Comparison of ENCODE assay signal across 8 cellular contexts in the genomic region with DNA sequence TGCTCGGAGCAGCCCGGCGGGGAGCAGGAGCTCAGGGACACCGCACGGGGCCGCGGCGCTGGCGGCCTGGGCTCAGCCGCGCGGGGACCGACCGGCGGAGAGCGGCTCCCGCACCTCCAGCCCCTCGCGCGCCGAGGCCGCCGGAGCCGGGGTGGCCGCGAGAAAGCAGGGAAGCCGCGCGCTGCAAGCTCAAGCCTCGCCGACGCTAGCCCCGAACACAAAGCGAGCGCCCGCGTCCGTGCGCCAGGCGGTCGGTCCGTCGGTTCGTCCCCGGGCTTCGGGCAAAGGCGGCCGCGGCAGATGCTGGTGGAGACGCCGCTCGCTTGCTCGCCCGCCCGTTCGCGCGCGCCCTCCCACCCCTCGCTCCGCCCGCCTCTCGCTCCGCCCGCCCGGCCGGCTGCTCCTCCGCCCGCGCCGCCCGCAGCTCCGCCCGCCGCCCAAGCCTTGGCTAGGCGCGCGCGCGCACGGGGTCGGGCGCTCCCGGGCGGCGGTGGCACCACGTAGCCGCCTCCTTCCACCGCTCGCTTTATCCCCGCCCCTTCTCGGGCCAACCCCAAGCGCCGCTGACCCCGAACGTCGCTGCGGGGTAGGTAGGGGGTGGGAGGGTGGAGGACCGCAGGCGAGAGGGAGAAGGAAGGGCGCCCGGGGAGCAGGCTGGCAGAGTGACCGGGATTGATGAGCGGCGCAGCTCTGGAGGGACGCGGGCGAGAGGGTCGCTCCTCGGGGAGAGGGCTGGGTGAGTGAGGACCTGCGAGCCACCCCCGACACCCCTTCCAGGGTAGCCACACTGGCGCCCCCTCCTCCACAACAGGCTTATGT. TPM values are rescaled to one million over a fixed set of nuclear protein-coding genes. Genes with fewer than 3 reads are reported as not detected.
DNase-seq lines count a peak whose midpoint lies in the region; ATAC-seq and TF ChIP-seq lines count a peak whose summit lies in the region.

A gene (minus strand): TSS at position 325 of the 819 bp plus-strand sequence.

- intact Hi-C loops in activated CD4-positive, alpha-beta T cell treated with anti-CD3 and anti-CD28 coated beads, Interleukin-2, amount 10 ng/mL, durations not matched to agents 24 days and 14 days (cut with micrococcal nuclease): loop anchor here (1.0 to 5.0 kb wide), 4 partner anchors 56 to 270 kb away; no protein-coding TSS in a partner anchor
- intact Hi-C loops in colonic mucosa (cut with DNase I): no loop called here

- H3K9ac ChIP-seq in colonic mucosa (ENCODE audit: low read depth in 2 of 2, low read length in 2 of 2): peak within 1 kb of the TSS; percentile 46 to 67

- peaks cover 14% of the 10 kb centered on the region for H3K36me3 Mint-ChIP-seq in activated CD4-positive, alpha-beta T cell treated with anti-CD3 and anti-CD28 coated beads, Interleukin-2, amount 10 ng/mL, durations not matched to agents 24 days and 14 days (ENCODE audit: low read depth)

- no peaks in the 10 kb centered on the region for H3K27me3 Mint-ChIP-seq in activated CD4-positive, alpha-beta T cell treated with anti-CD3 and anti-CD28 coated beads, Interleukin-2, amount 10 ng/mL, durations not matched to agents 24 days and 14 days

- H3K4me3 Mint-ChIP-seq in activated CD4-positive, alpha-beta T cell treated with anti-CD3 and anti-CD28 coated beads, Interleukin-2, amount 10 ng/mL, durations not matched to agents 24 days and 14 days: peak within 1 kb of the TSS; percentile 93

- no peaks in the 10 kb centered on the region for H3K9me3 Mint-ChIP-seq in activated CD4-positive, alpha-beta T cell treated with anti-CD3 and anti-CD28 coated beads, Interleukin-2, amount 10 ng/mL, durations not matched to agents 24 days and 14 days

- H3K27ac ChIP-seq in colonic mucosa (peak within 1 kb of the TSS; percentile 57), layer of hippocampus (ENCODE audit: low read depth, low read length) (peak within 1 kb of the TSS; percentile 72)

- peak within 1 kb of the TSS; percentile 68 for H3K4me3 ChIP-seq in colonic mucosa

- H3K4me1 ChIP-seq in colonic mucosa: no peaks in the 10 kb centered on the region

- no peaks in the 10 kb centered on the region for H3K36me3 ChIP-seq in colonic mucosa

- H3K9me3 ChIP-seq in colonic mucosa: no peaks in the 10 kb centered on the region

- H3K27me3 ChIP-seq in colonic mucosa (no peaks in the 10 kb centered on the region), layer of hippocampus (ENCODE audit: control insufficient read depth, insufficient read depth, low read length) (no peaks in the 10 kb centered on the region)

- H3K4me1 Mint-ChIP-seq in activated CD4-positive, alpha-beta T cell treated with anti-CD3 and anti-CD28 coated beads, Interleukin-2, amount 10 ng/mL, durations not matched to agents 24 days and 14 days: peaks cover 70% of the 10 kb centered on the region

- DNase-seq in SIG-M5 treated with dmso at 0.1 percent for 504 hours (lab: John Stamatoyannopoulos, UW; ENCODE audit: unreplicated experiment): peak; percentile 57
- DNase-seq in SIG-M5 (lab: John Stamatoyannopoulos, UW): no peak
- DNase-seq in NCI-H2227 treated with DMSO at 0.1 percent for 48 hours (lab: John Stamatoyannopoulos, UW): peak; percentile 65
- DNase-seq in activated CD4-positive, alpha-beta T cell treated with anti-CD3 and anti-CD28 coated beads, Interleukin-2, amount 10 ng/mL, durations not matched to agents 24 days and 14 days: peak; percentile 95
- peak; percentile 80 for DNase-seq in colonic mucosa
- peak; percentile 60 to 79 (median 76) for DNase-seq in stimulated activated CD4-positive, alpha-beta T cell treated with anti-CD3 and anti-CD28 coated beads, Interleukin-1b, Interleukin-23, amount 100 ng/mL, for 24 hours (ENCODE audit: low read depth in 4 of 4, low spot score in 1 of 4)

- ATAC-seq in HG03045 (IDR thresholded peaks at IDR 0.05; ENCODE audit: unreplicated experiment): peak; percentile 83

- no peak for TF ChIP-seq CTCF in colonic mucosa (IDR thresholded peaks at IDR 0.05)

- peak within 1 kb of the TSS; percentile 81 for H3K27ac Mint-ChIP-seq in activated CD4-positive, alpha-beta T cell treated with anti-CD3 and anti-CD28 coated beads, Interleukin-2, amount 10 ng/mL, durations not matched to agents 24 days and 14 days

RNA-seq across cellular contexts. Expression of the gene that starts here (rescaled TPM):
- 30.4 and 30.7 TPM in 2 replicates for total RNA-seq in activated CD4-positive, alpha-beta T cell treated with anti-CD3 and anti-CD28 coated beads, Interleukin-2, amount 10 ng/mL, durations not matched to agents 24 days and 14 days
- total RNA-seq in colonic mucosa: 1 to 10 TPM; 5.3 to 5.6 TPM
